ENCODE assay signal across 8 cellular contexts in genomic region chr6:12150812-12151432, GRCh38.
DNase-seq lines count a peak whose midpoint lies in the region; ATAC-seq, FAIRE-seq and TF ChIP-seq lines count a peak whose summit lies in the region.

No MANE protein-coding gene starts in this region.

- H3K4me1 Mint-ChIP-seq in activated naive CD4-positive, alpha-beta T cell treated with anti-CD3 and anti-CD28 coated beads, Interleukin-2, amount 10 ng/mL, durations not matched to agents 7 days and 5 days, result peaks cover 13% of the 10 kb centered on the region

- no peak overlapping the region for H3K4me3 ChIP-seq in DND-41 (ENCODE audit: low read depth in 1 of 2, low read length in 2 of 2)
- H3K4me3 ChIP-seq in Loucy (ENCODE audit: low read length, poor library complexity, severe bottlenecking), result no peak overlapping the region

- H3K27ac Mint-ChIP-seq in activated naive CD4-positive, alpha-beta T cell treated with anti-CD3 and anti-CD28 coated beads, Interleukin-2, amount 10 ng/mL, durations not matched to agents 7 days and 5 days, result no peak overlapping the region

- H3K9me2 ChIP-seq in Loucy (replicated peaks; ENCODE audit: low read depth, low read length), result no peaks in the 10 kb centered on the region

- H3K36me3 Mint-ChIP-seq in activated naive CD4-positive, alpha-beta T cell treated with anti-CD3 and anti-CD28 coated beads, Interleukin-2, amount 10 ng/mL, durations not matched to agents 7 days and 5 days, result peaks cover 1% of the 10 kb centered on the region

- H3K9ac ChIP-seq in DND-41 (ENCODE audit: low read depth, low read length) (no peak overlapping the region), Loucy (ENCODE audit: low read depth, low read length, poor library complexity, severe bottlenecking) (no peak overlapping the region)

- FAIRE-seq in urothelium cell line (lab: Jason Lieb, UNC), result no peak

- H4K20me1 ChIP-seq in DND-41 (ENCODE audit: insufficient read depth, low read length) (no peaks in the 10 kb centered on the region), Loucy (ENCODE audit: insufficient read depth, low read length, poor library complexity, severe bottlenecking) (no peaks in the 10 kb centered on the region)

- H3K27ac ChIP-seq in DND-41 (ENCODE audit: low read length), result no peak overlapping the region

- peak; percentile 44 for DNase-seq in DND-41
- peak; percentile 63 for DNase-seq in activated naive CD4-positive, alpha-beta T cell treated with anti-CD3 and anti-CD28 coated beads, Interleukin-2, amount 10 ng/mL, durations not matched to agents 7 days and 5 days
- peak; percentile 38 to 57 for DNase-seq in left colon
- peak; percentile 51 for DNase-seq in urothelium cell line (ENCODE audit: low spot score)
- no peak for DNase-seq in SIG-M5 (lab: John Stamatoyannopoulos, UW)

- no peaks in the 10 kb centered on the region for H3K27me3 Mint-ChIP-seq in activated naive CD4-positive, alpha-beta T cell treated with anti-CD3 and anti-CD28 coated beads, Interleukin-2, amount 10 ng/mL, durations not matched to agents 7 days and 5 days

- no peaks in the 10 kb centered on the region for H3K36me3 ChIP-seq in DND-41 (ENCODE audit: insufficient read depth, low read length)
- H3K36me3 ChIP-seq in Loucy (ENCODE audit: insufficient read depth, low read length), result no peaks in the 10 kb centered on the region

- H3K9me3 ChIP-seq in DND-41 (ENCODE audit: insufficient read depth, low read length, severe bottlenecking) (no peaks in the 10 kb centered on the region), Loucy (ENCODE audit: insufficient read depth, low read depth, low read length) (no peaks in the 10 kb centered on the region)

- ATAC-seq in DND-41 (ENCODE audit: insufficient read depth, low read depth) (peak; percentile 69; the same call in 2 of the 3 replicates), left colon (peak; percentile 73), HG03521 (IDR thresholded peaks at IDR 0.05; ENCODE audit: unreplicated experiment) (no peak), HG02981 (IDR thresholded peaks at IDR 0.05; ENCODE audit: unreplicated experiment) (no peak)

- H3K4me3 Mint-ChIP-seq in activated naive CD4-positive, alpha-beta T cell treated with anti-CD3 and anti-CD28 coated beads, Interleukin-2, amount 10 ng/mL, durations not matched to agents 7 days and 5 days, result no peak overlapping the region

- H3K4me1 ChIP-seq in DND-41 (ENCODE audit: insufficient read depth, low read length), result no peaks in the 10 kb centered on the region
- H3K4me1 ChIP-seq in Loucy (ENCODE audit: insufficient read depth, low read length, poor library complexity, severe bottlenecking), result no peaks in the 10 kb centered on the region

- H3K9me3 Mint-ChIP-seq in activated naive CD4-positive, alpha-beta T cell treated with anti-CD3 and anti-CD28 coated beads, Interleukin-2, amount 10 ng/mL, durations not matched to agents 7 days and 5 days, result no peaks in the 10 kb centered on the region

- CTCF ChIA-PET in activated naive CD4-positive, alpha-beta T cell treated with anti-CD3 and anti-CD28 coated beads, Interleukin-2, amount 10 ng/mL, durations not matched to agents 7 days and 5 days (lab: Charles Lee), result interaction anchor here (0.9 kb wide), 1 partner anchor 452 kb away, joined by 3 read pairs; no protein-coding TSS in a partner anchor

- intact Hi-C loops in left colon (cut with DNase I, micrococcal nuclease), result loop anchor here in 1 of 2 donors (5.0 kb wide), 1 partner anchor 81 kb away; no protein-coding TSS in a partner anchor

- H2AFZ ChIP-seq in DND-41 (ENCODE audit: low read depth, low read length), result no peak overlapping the region
- no peak overlapping the region for H2AFZ ChIP-seq in Loucy (ENCODE audit: low read length)

- TF ChIP-seq CTCF in DND-41 (IDR thresholded peaks at IDR 0.05; ENCODE audit: borderline replicate concordance, extremely low read depth, low read length, poor library complexity, severe bottlenecking) (peak; percentile 72), Loucy (conservative IDR thresholded peaks at IDR 0.05; ENCODE audit: low read length) (peak; percentile 71)

- H3K27me3 ChIP-seq in DND-41 (ENCODE audit: insufficient read depth, low read length, poor library complexity), result no peaks in the 10 kb centered on the region
- no peaks in the 10 kb centered on the region for H3K27me3 ChIP-seq in Loucy (ENCODE audit: insufficient read depth, low read length, poor library complexity, severe bottlenecking)

- no peaks in the 10 kb centered on the region for H3F3A ChIP-seq in Loucy (ENCODE audit: low read depth)

- no peaks in the 10 kb centered on the region for H3K79me2 ChIP-seq in DND-41 (ENCODE audit: insufficient read depth, low read length)
- H3K79me2 ChIP-seq in Loucy (ENCODE audit: insufficient read depth, low read length), result no peaks in the 10 kb centered on the region

- no peak overlapping the region for H3K4me2 ChIP-seq in DND-41 (ENCODE audit: insufficient read depth, low read length)
- no peak overlapping the region for H3K4me2 ChIP-seq in Loucy (ENCODE audit: low read depth, low read length, poor library complexity, severe bottlenecking)

Comparison
In these comparisons a context has a peak if more than half of its experiments do, and no peak if none do; other contexts are left out.
1. ATAC-seq: peak in DND-41 (single experiment) and left colon (single experiment); none in HG03521 (single experiment) and HG02981 (single experiment).